8 cellular contexts compared by ENCODE assay signal in the genomic region with DNA sequence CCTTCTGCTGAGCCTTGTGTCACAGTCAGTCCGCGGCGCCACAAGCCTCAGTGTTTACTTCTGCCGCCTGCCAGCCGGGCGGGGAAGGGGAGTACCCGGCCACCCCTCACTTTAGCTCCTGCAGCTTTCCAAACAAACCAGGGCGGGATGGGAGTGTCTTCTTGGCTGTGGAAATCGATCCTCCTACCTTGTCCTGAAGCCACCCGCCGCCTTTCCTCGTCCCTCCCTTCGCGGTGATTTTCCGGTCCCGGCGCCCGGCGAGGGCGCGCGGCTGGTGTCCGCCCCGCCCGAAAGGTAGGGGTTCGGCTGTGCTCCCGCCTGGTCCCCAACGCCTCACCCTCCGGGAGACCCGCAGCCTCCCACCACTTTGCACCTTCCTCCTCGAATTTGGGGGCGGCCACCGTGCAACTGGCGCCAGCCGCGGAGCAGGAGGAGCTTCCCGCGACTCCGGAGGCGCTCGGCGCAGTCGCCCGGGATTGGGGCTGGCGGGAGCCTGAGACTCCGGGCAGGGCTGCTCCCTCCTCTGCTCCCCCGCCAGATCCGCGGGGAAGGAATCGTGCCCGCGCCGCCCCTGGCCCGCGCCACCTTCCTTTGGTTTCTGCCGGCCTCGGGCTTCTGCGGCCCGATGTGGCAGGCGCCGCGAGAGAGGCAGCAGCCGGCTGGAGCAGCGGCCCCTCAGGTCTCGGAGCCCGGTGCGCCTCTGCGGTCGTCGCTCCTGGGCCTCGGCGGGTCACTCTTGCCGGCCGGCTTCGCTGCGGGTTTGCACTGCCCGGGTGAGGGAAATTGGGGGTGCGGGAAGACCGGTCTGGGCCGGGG. TPM values are rescaled to one million over a fixed set of nuclear protein-coding genes. Genes with fewer than 3 reads are reported as not detected.
A peak's percentile ranks its signal among the peaks of the same experiment; 100 is the strongest.
DNase-seq lines count a peak whose midpoint lies in the region; ATAC-seq and TF ChIP-seq lines count a peak whose summit lies in the region.

No MANE protein-coding gene starts in this region.

- H3K27me3 ChIP-seq in BE2C (no peaks in the 10 kb centered on the region), PC-9 (ENCODE audit: insufficient read depth, low read depth) (no peaks in the 10 kb centered on the region)

- peaks cover 10% of the 10 kb centered on the region for H3K36me3 ChIP-seq in BE2C
- H3K36me3 ChIP-seq in PC-9 (ENCODE audit: low read depth): no peaks in the 10 kb centered on the region

- DNase-seq in BE2C (peak; percentile 79), PC-9 (peak; percentile 50 to 64), islet precursor cell (peak; percentile 85), COLO829 (ENCODE audit: low spot score) (no peak)
- DNase-seq in central memory CD8-positive, alpha-beta T cell (ENCODE audit: low spot score in 2 of 2): no peak

- ATAC-seq in GM18519 (IDR thresholded peaks at IDR 0.05; ENCODE audit: low FRiP score, unreplicated experiment) (peak; percentile 42), HG03103 (IDR thresholded peaks at IDR 0.05; ENCODE audit: low read depth, unreplicated experiment) (peak; percentile 46)
- ATAC-seq in central memory CD8-positive, alpha-beta T cell (replicated peaks; ENCODE audit: extremely low read depth, poor library complexity, severe bottlenecking): peak; percentile 31

- peaks cover 6% of the 10 kb centered on the region for H3K4me1 Mint-ChIP-seq in central memory CD8-positive, alpha-beta T cell

- H2AFZ ChIP-seq in PC-9: peak overlapping the region; percentile 95

- CTCF ChIA-PET in PC-9 (lab: Charles Lee): interaction anchor here (0.6 to 1.0 kb wide), 2 partner anchors 130 to 386 kb away, joined by 3 read pairs; no protein-coding TSS in a partner anchor

- H3K27ac ChIP-seq in PC-9 (no peak overlapping the region), skin epidermis (peak overlapping the region; percentile 33 to 94 (median 83))

- intact Hi-C loops in PC-9 (cut with micrococcal nuclease; ENCODE audit: unreplicated experiment): loop anchor here (2.0 to 10.0 kb wide), 3 partner anchors 52 to 398 kb away; no protein-coding TSS in a partner anchor

- no peaks in the 10 kb centered on the region for H3K36me3 Mint-ChIP-seq in central memory CD8-positive, alpha-beta T cell (ENCODE audit: insufficient read depth)

- no peaks in the 10 kb centered on the region for H3K9me2 ChIP-seq in PC-9 (ENCODE audit: insufficient read depth)

- no peak overlapping the region for H3K27ac Mint-ChIP-seq in central memory CD8-positive, alpha-beta T cell (ENCODE audit: low read depth)

- no peaks in the 10 kb centered on the region; the same call in 1 of the 2 replicates for H3F3A ChIP-seq in PC-9 (ENCODE audit: insufficient read depth, low read depth)

- H3K79me2 ChIP-seq in PC-9 (ENCODE audit: low read depth): 0 out of 2 replicates have a peak, but pooled peaks cover 3% of the 10 kb centered on the region

- POLR2A ChIA-PET in PC-9 (lab: Charles Lee; ENCODE audit: unreplicated experiment): interaction anchor here (0.6 kb wide), 1 partner anchor 83 kb away, joined by 3 read pairs; no protein-coding TSS in a partner anchor

- no TSS peak for BruUV-seq in PC-9 (replicated peaks; lab: Mats Ljungman, UMichigan)

- H3K4me1 ChIP-seq in BE2C: peaks cover 12% of the 10 kb centered on the region
- H3K4me1 ChIP-seq in PC-9 (replicated peaks; ENCODE audit: insufficient read depth): peaks cover 27% of the 10 kb centered on the region

- H3K9me3 Mint-ChIP-seq in central memory CD8-positive, alpha-beta T cell: no peaks in the 10 kb centered on the region

- peak overlapping the region; percentile 53 for H3K4me3 Mint-ChIP-seq in central memory CD8-positive, alpha-beta T cell

- TF ChIP-seq CTCF in BE2C (IDR thresholded peaks at IDR 0.05; ENCODE audit: low read depth, low read length): no peak
- no peak for TF ChIP-seq CTCF in PC-9 (conservative IDR thresholded peaks at IDR 0.05)

- H4K20me1 ChIP-seq in PC-9 (ENCODE audit: insufficient read depth): no peaks in the 10 kb centered on the region

- H3K4me2 ChIP-seq in PC-9: peak overlapping the region; percentile 88

- peaks cover 81% of the 10 kb centered on the region for H3K27me3 Mint-ChIP-seq in central memory CD8-positive, alpha-beta T cell

- H3K4me3 ChIP-seq in BE2C (ENCODE audit: low read depth, low read length) (peak overlapping the region; percentile 98), PC-9 (peak overlapping the region; percentile 73), skin epidermis (peak overlapping the region; percentile 54 to 85 (median 63))

- H3K9me3 ChIP-seq in BE2C (no peaks in the 10 kb centered on the region), PC-9 (ENCODE audit: insufficient read depth, low read depth) (no peaks in the 10 kb centered on the region)

RNA-seq across cellular contexts. Expression of a gene that starts 30.7 kb away (rescaled TPM):
- polyA plus RNA-seq in BE2C (2012; ENCODE audit: insufficient read depth, insufficient read length, low read depth): 59.5 TPM
- 5.4 and 6.6 TPM in 2 replicates for total RNA-seq in PC-9 (2021)

Comparison
In these comparisons a context has a peak if more than half of its experiments do, and no peak if none do; other contexts are left out.
1. DNase-seq: peak in BE2C (single experiment), PC-9 (2 of 2) and islet precursor cell (single experiment); none in central memory CD8-positive, alpha-beta T cell (0 of 2) and COLO829 (single experiment).
2. Peak in every context shown above with its lines, with median percentiles within 50 percentile points of each other: H3K4me3 ChIP-seq and ATAC-seq.